Comparison of ENCODE assay signal across 33 cellular contexts in the genomic region with DNA sequence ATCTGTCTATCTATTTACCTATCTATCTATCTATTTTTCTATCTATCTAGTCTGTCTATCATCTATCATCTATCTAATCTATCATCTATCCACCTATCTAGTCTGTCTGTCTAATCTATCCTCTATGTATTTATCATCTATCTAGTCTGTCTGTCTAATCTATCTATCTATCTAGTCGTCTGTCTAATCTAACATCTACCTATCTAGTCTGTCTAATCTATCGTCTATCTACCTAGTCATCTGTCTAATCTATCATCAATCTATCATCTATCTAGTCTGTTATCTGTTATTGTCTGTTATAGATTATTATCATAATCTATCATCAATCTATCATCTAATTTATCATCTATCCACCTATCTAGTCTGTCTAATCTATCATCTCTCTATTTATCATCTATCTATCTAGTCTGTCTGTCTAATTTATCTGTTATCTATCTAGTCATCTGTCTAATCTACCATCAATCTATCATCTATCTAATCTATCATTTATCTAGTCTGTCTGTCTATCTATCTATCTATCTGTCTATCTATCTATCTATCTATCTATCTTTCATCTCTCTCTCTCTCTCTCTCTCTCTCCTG.
"Had no signal": no experiment of that assay in that cellular context is flagged by ENCODE, and none has a peak within 500 bp of the region (broad histone marks: within the 10 kb centered on the region; RNA-seq: fewer than 3 reads in every experiment).

No MANE protein-coding gene starts in this region.

- FAIRE-seq: astrocyte, bronchial epithelial cell had no signal

- DNase-seq: activated effector memory CD4-positive, alpha-beta T cell treated with anti-CD3 and anti-CD28 coated beads, Interleukin-2, amount 50 U/mL, for 16 hours; activated effector memory CD4-positive, alpha-beta T cell treated with Interleukin-2 at 50 U/mL for 16 hours; activated gamma-delta T cell; activated gamma-delta T cell treated with Interleukin-2 at 50 U/mL for 16 hours; activated naive CD4-positive, alpha-beta T cell; activated naive CD4-positive, alpha-beta T cell treated with anti-CD3 and anti-CD28 coated beads for 36 hours; activated naive CD4-positive, alpha-beta T cell treated with anti-CD3 and anti-CD28 coated beads, Interleukin-2, amount 10 ng/mL, durations not matched to agents 7 days and 5 days; activated naive CD4-positive, alpha-beta T cell treated with anti-CD3 and anti-CD28 coated beads, Interleukin-2, amount 50 U/mL, for 16 hours; activated naive CD4-positive, alpha-beta T cell treated with Interleukin-2 at 50 U/mL for 16 hours; activated naive CD8-positive, alpha-beta T cell treated with anti-CD3 and anti-CD28 coated beads for 36 hours; activated naive CD8-positive, alpha-beta T cell treated with anti-CD3 and anti-CD28 coated beads, Interleukin-2, amount 10 ng/mL, durations not matched to agents 7 days and 5 days; activated naive CD8-positive, alpha-beta T cell treated with anti-CD3 and anti-CD28 coated beads, Interleukin-2, amount 50 U/mL, for 24 hours; activated T-cell treated with anti-CD3 and anti-CD28 coated beads, Interleukin-2, amount 50 U/mL, for 1 hour; activated T-cell treated with anti-CD3 and anti-CD28 coated beads, Interleukin-2, amount 50 U/mL, for 24 hours; activated T-cell treated with anti-CD3 and anti-CD28 coated beads, Interleukin-2, amount 50 U/mL, for 4 hours; activated T-cell treated with anti-CD3 and anti-CD28 coated beads, Interleukin-2, amount 50 U/mL, for 48 hours; activated T-cell treated with anti-CD3 and anti-CD28 coated beads, Interleukin-2, amount 50 U/mL, for 72 hours; adrenal gland; amniotic stem cell; amygdala; anterior cingulate cortex; aorta; body of pancreas; brain microvascular endothelial cell; caudate nucleus; central memory CD4-positive, alpha-beta T cell had no signal

- H3K4me3 ChIP-seq: adrenal gland, ascending aorta, body of pancreas, breast epithelium, cardiac muscle cell had no signal

- H3K4me1 ChIP-seq: adrenal gland, ascending aorta, body of pancreas, breast epithelium had no signal

- H3K9me3 ChIP-seq: adrenal gland, ascending aorta, body of pancreas, breast epithelium had no signal

- ATAC-seq: activated naive CD4-positive, alpha-beta T cell treated with anti-CD3 and anti-CD28 coated beads, Interleukin-2, amount 50 U/mL, for 72 hours; activated naive CD8-positive, alpha-beta T cell treated with anti-CD3 and anti-CD28 coated beads, Interleukin-2, amount 50 U/mL, for 24 hours; activated T-cell treated with anti-CD3 and anti-CD28 coated beads, Interleukin-2, amount 50 U/mL, for 4 hours; activated T-cell treated with anti-CD3 and anti-CD28 coated beads, Interleukin-2, amount 50 U/mL, for 72 hours; activated T-helper 17 cell treated with anti-CD3 and anti-CD28 coated beads, Interleukin-2, amount 50 U/mL, for 72 hours; body of pancreas had no signal

- H3K36me3 ChIP-seq: adrenal gland, ascending aorta, brain microvascular endothelial cell, breast epithelium, cardiac muscle cell had no signal

- H3K27ac ChIP-seq: adrenal gland, ascending aorta, body of pancreas, brain microvascular endothelial cell, breast epithelium, cardiac muscle cell had no signal

- H3K27me3 ChIP-seq: adrenal gland, ascending aorta, body of pancreas, brain microvascular endothelial cell, breast epithelium, cardiac muscle cell had no signal
